ENCODE assay signal across 15 cellular contexts in the genomic region with DNA sequence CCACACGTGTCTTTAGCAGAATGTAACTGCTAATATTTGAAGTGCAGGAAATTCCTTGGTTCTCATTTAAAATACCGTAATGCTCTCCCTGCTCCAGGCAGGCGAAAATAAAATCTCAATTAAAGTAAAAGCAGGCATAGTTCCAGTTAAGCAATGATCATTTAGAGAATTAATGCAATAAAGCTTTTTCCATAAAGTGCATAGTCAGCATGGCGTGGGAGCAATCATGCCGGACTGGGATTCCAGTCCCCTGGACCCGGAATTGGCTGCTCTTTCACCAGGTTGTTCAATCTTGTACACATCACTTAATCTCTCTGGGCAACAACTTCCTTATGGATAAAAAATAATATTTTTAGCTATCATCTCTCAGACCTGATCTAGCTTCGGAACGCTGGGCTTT.
A peak's percentile ranks its signal among the peaks of the same experiment; 100 is the strongest.
DNase-seq lines count a peak whose midpoint lies in the region; ATAC-seq, FAIRE-seq and TF ChIP-seq lines count a peak whose summit lies in the region.
"Had no signal": no experiment of that assay in that cellular context is flagged by ENCODE, and none has a peak within 500 bp of the region (broad histone marks: within the 10 kb centered on the region; RNA-seq: fewer than 3 reads in every experiment).

No MANE protein-coding gene starts in this region.

- no peak overlapping the region for H3K9ac ChIP-seq in IMR-90 (ENCODE audit: low read depth, low read length)
- H3K9ac ChIP-seq in K562 (ENCODE audit: insufficient read depth in 1 of 2, low read depth in 2 of 2, low read length in 2 of 2), result no peak overlapping the region
- no peak overlapping the region for H3K9ac ChIP-seq in mesendoderm (ENCODE audit: low read length)

- no peak for TF ChIP-seq EP300 in K562 (IDR thresholded peaks at IDR 0.05; ENCODE audit: low read length)

- no peaks in the 10 kb centered on the region for H3K79me2 ChIP-seq in K562 (ENCODE audit: control insufficient read depth, insufficient read depth, low read length)
- no peaks in the 10 kb centered on the region for H3K79me2 ChIP-seq in mesendoderm (ENCODE audit: control insufficient read depth, insufficient read depth, low read length)

- H3K23ac ChIP-seq in IMR-90 (ENCODE audit: low read depth, low read length) (no peak overlapping the region), mesendoderm (ENCODE audit: low read length) (no peak overlapping the region)

- H4K8ac ChIP-seq in IMR-90 (ENCODE audit: low read depth in 2 of 2, low read length in 2 of 2) (no peak overlapping the region; a peak in 1 of 4 replicates), mesendoderm (ENCODE audit: low read depth, low read length) (no peak overlapping the region)

- H2BK5ac ChIP-seq in IMR-90 (ENCODE audit: low read depth, low read length, poor library complexity, severe bottlenecking) (no peak overlapping the region), mesendoderm (ENCODE audit: low read length) (no peak overlapping the region)

- H3K9me1 ChIP-seq in IMR-90 (ENCODE audit: insufficient read depth, low read length) (peaks cover 2% of the 10 kb centered on the region; the same call in 1 of the 2 replicates), K562 (ENCODE audit: control insufficient read depth, insufficient read depth, low read length) (no peaks in the 10 kb centered on the region)

- no peak overlapping the region for H3K56ac ChIP-seq in IMR-90 (ENCODE audit: extremely low read depth, insufficient read depth, low read length)
- H3K56ac ChIP-seq in mesendoderm (ENCODE audit: low read length), result no peak overlapping the region

- H2AK5ac ChIP-seq in IMR-90 (ENCODE audit: low read depth, low read length), result no peak overlapping the region
- H2AK5ac ChIP-seq in mesendoderm (ENCODE audit: low read length), result no peak overlapping the region

- no peak overlapping the region for H2AK9ac ChIP-seq in IMR-90 (replicated peaks; ENCODE audit: low read depth, low read length, poor library complexity)

- no peak overlapping the region for H2AFZ ChIP-seq in IMR-90 (replicated peaks; ENCODE audit: low read length, poor library complexity)
- H2AFZ ChIP-seq in K562 (ENCODE audit: low read depth, low read length), result no peak overlapping the region

- no TSS peak for BruUV-seq in IMR-90 (replicated peaks; lab: Mats Ljungman, UMichigan)
- BruUV-seq in K562 (replicated peaks; lab: Mats Ljungman, UMichigan), result no TSS peak

- TF ChIP-seq RAD21 in IMR-90 (IDR thresholded peaks at IDR 0.05; ENCODE audit: low read length) (no peak), K562 (CRISPR knock-in tag; conservative IDR thresholded peaks at IDR 0.05 in 1 of 2, IDR thresholded peaks at IDR 0.05 in 1 of 2) (no peak)

- H3K4me3 ChIP-seq in IMR-90 (ENCODE audit: insufficient read depth, low read depth, low read length), result no peak overlapping the region
- H3K4me3 ChIP-seq in K562, result no peak overlapping the region
- no peak overlapping the region for H3K4me3 ChIP-seq in mesendoderm (ENCODE audit: low read length)
- H3K4me3 ChIP-seq: HAP-1 had no signal

- H3K9me3 ChIP-seq in IMR-90 (ENCODE audit: control insufficient read depth, insufficient read depth, low read length) (no peaks in the 10 kb centered on the region), K562 (replicated peaks; ENCODE audit: control insufficient read depth, insufficient read depth, low read depth, low read length) (no peaks in the 10 kb centered on the region)
- H3K9me3 ChIP-seq: HAP-1 had no signal

- H3K14ac ChIP-seq in IMR-90 (replicated peaks; ENCODE audit: low read depth, low read length), result no peak overlapping the region

- H4K20me1 ChIP-seq in IMR-90 (ENCODE audit: insufficient read depth, low read length) (no peaks in the 10 kb centered on the region), K562 (replicated peaks; ENCODE audit: control insufficient read depth, insufficient read depth, low read length) (no peaks in the 10 kb centered on the region)

- CTCF ChIA-PET in IMR-90 (lab: Yijun Ruan, JAX), result interaction anchor here (0.5 to 0.6 kb wide), 3 partner anchors 59 to 731 kb away, joined by 4 to 5 read pairs (median 5); no protein-coding TSS in a partner anchor
- CTCF ChIA-PET in K562 (lab: Yijun Ruan, JAX; ENCODE audit: low intra/inter-chr PET ratio), result no interaction called here

- H3K4me2 ChIP-seq in IMR-90 (ENCODE audit: low read depth, low read length) (no peak overlapping the region), K562 (ENCODE audit: insufficient read depth, low read length) (no peak overlapping the region), mesendoderm (ENCODE audit: low read length) (no peak overlapping the region)

- POLR2A ChIA-PET in IMR-90 (lab: Charles Lee; ENCODE audit: unreplicated experiment) (no interaction called here), K562 (lab: Yijun Ruan, JAX) (no interaction called here)

- H2BK20ac ChIP-seq in IMR-90 (ENCODE audit: low read depth, low read length), result no peak overlapping the region

- H2BK15ac ChIP-seq in IMR-90 (ENCODE audit: low read depth, low read length) (no peak overlapping the region), mesendoderm (replicated peaks; ENCODE audit: low read depth) (peak overlapping the region; percentile 85)

- ATAC-seq in IMR-90 (ENCODE audit: low read depth) (no peak), K562 (no peak)
- ATAC-seq: CD8-positive, alpha-beta T cell had no signal

- dilution Hi-C loops in IMR-90 (cut with HindIII; ENCODE audit: low sequenced_read_pairs, unreplicated experiment), result no loop called here

- TF ChIP-seq POLR2A in IMR-90 (IDR thresholded peaks at IDR 0.05; ENCODE audit: low read depth, low read length) (no peak), K562 (conservative IDR thresholded peaks at IDR 0.05) (no peak)

- in situ Hi-C loops in IMR-90 (cut with MboI; ENCODE audit: low sequenced_read_pairs), result no loop called here
- in situ Hi-C loops in K562 (cut with MboI), result no loop called here

- H3K36me3 ChIP-seq in IMR-90 (ENCODE audit: control insufficient read depth, insufficient read depth, low read length), result no peaks in the 10 kb centered on the region
- no peaks in the 10 kb centered on the region for H3K36me3 ChIP-seq in K562 (ENCODE audit: control insufficient read depth, insufficient read depth, low read length)
- no peaks in the 10 kb centered on the region for H3K36me3 ChIP-seq in mesendoderm (ENCODE audit: control insufficient read depth, insufficient read depth, low read length)
- H3K36me3 ChIP-seq: HAP-1 had no signal

- H3K4me1 ChIP-seq in IMR-90 (ENCODE audit: control insufficient read depth, insufficient read depth, low read length), result peaks cover 14% of the 10 kb centered on the region
- H3K4me1 ChIP-seq in K562 (replicated peaks in 1 of 2; ENCODE audit: control insufficient read depth in 2 of 2, insufficient read depth in 2 of 2, low read length in 2 of 2), result no peaks in the 10 kb centered on the region
- peaks cover 2% of the 10 kb centered on the region for H3K4me1 ChIP-seq in mesendoderm (ENCODE audit: control insufficient read depth, low read depth, low read length)
- H3K4me1 ChIP-seq: HAP-1 had no signal

- intact Hi-C loops in IMR-90 (cut with micrococcal nuclease) (loop anchor here (5.0 kb wide), 1 partner anchor 441 kb away; no protein-coding TSS in a partner anchor), K562 (cut with micrococcal nuclease) (no loop called here)

- H4K5ac ChIP-seq in IMR-90 (ENCODE audit: low read depth, low read length), result no peak overlapping the region
- H4K5ac ChIP-seq in mesendoderm (ENCODE audit: low read length), result no peak overlapping the region

- no peak overlapping the region for H3K4ac ChIP-seq in IMR-90 (ENCODE audit: low read depth, low read length)
- H3K4ac ChIP-seq in mesendoderm (ENCODE audit: low read depth, low read length), result peak overlapping the region; percentile 31

- TF ChIP-seq CTCF in IMR-90 (conservative IDR thresholded peaks at IDR 0.05; ENCODE audit: low read depth, low read length) (no peak), K562 (IDR thresholded peaks at IDR 0.05 in 2 of 3, conservative IDR thresholded peaks at IDR 0.05 in 1 of 3; ENCODE audit: insufficient read depth in 2 of 3, low read depth in 1 of 3, low read length in 3 of 3) (no peak)

- H3K27ac ChIP-seq in IMR-90 (ENCODE audit: insufficient read depth, low read length), result no peak overlapping the region
- no peak overlapping the region for H3K27ac ChIP-seq in K562 (ENCODE audit: extremely low read depth, low read depth, low read length)
- H3K27ac ChIP-seq in mesendoderm (ENCODE audit: low read depth, low read length), result no peak overlapping the region
- H3K27ac ChIP-seq: HL-60 had no signal

- no peak overlapping the region for H2BK120ac ChIP-seq in IMR-90 (ENCODE audit: low read depth, low read length)
- H2BK120ac ChIP-seq in mesendoderm (ENCODE audit: low read depth, low read length), result peak overlapping the region; percentile 61

- H3K27me3 ChIP-seq in IMR-90 (ENCODE audit: control insufficient read depth, insufficient read depth, low read length), result no peaks in the 10 kb centered on the region
- no peaks in the 10 kb centered on the region for H3K27me3 ChIP-seq in K562 (ENCODE audit: control insufficient read depth in 2 of 2, insufficient read depth in 2 of 2, low read length in 2 of 2)
- H3K27me3 ChIP-seq in mesendoderm (ENCODE audit: insufficient read depth, low read length, poor library complexity), result no peaks in the 10 kb centered on the region

- H3K18ac ChIP-seq in IMR-90 (ENCODE audit: low read depth, low read length) (no peak overlapping the region), mesendoderm (ENCODE audit: low read length) (peak overlapping the region; percentile 95)

- FAIRE-seq in K562 (lab: Jason Lieb, UNC), result no peak
- FAIRE-seq: GM19239, H1 had no signal

- WGBS in IMR-90 (ENCODE audit: extremely low coverage in 2 of 2, insufficient read length in 1 of 2), 2 experiments, result no CpG with 5 or more reads among the region's 8 CpGs
- 3% methylated on average over 8 of the region's 8 CpGs for WGBS in K562 (ENCODE audit: insufficient coverage, low coverage, missing lambda C conversion rate)
- WGBS in mesendoderm (ENCODE audit: extremely low coverage, insufficient coverage, low lambda C conversion rate), result no CpG with 5 or more reads among the region's 8 CpGs

- H4K91ac ChIP-seq in IMR-90 (ENCODE audit: insufficient read depth, low read depth, low read length), result no peak overlapping the region

- no peak for DNase-seq in IMR-90
- no peak for DNase-seq in K562 (ENCODE audit: extremely low read depth in 1 of 4, low spot score in 3 of 4)
- no peak for DNase-seq in mesendoderm
- no peak for DNase-seq in NCI-H1436 (lab: John Stamatoyannopoulos, UW)
- no peak for DNase-seq in iPS-NIHi11 (ENCODE audit: low spot score)
- no peak for DNase-seq in T-helper 9 cell
- DNase-seq in NCI-H446 treated with DMSO at 0.1 percent for 48 hours (lab: John Stamatoyannopoulos, UW), result no peak
- DNase-seq: CD8-positive, alpha-beta T cell; COR-L47; DND-41; GDM1 had no signal

- H3K79me1 ChIP-seq in IMR-90 (ENCODE audit: low read depth in 1 of 2, low read length in 2 of 2) (no peaks in the 10 kb centered on the region), mesendoderm (ENCODE audit: low read length) (no peaks in the 10 kb centered on the region)

TF ChIP-seq in IMR-90, 13 proteins besides CTCF, POLR2A, EP300 and RAD21 (continues in another document):
- TF ChIP-seq CHD1 (IDR thresholded peaks at IDR 0.05; ENCODE audit: low read depth, low read length), result no peak
- peak; percentile 85 for TF ChIP-seq MAFK (IDR thresholded peaks at IDR 0.05; ENCODE audit: low read depth, low read length)

TF ChIP-seq in K562, 482 proteins besides CTCF, POLR2A, EP300 and RAD21 (continues in another document):
- no peak for TF ChIP-seq ZNF197 (CRISPR knock-in tag; IDR thresholded peaks at IDR 0.05; ENCODE audit: low read depth)
- TF ChIP-seq MAFF (IDR thresholded peaks at IDR 0.05; ENCODE audit: low read length), result peak; percentile 29; the same call in 1 of the 2 replicates
